In genomic region chr3:27521179-27521871, GRCh38 we compare ENCODE assay signal across 9 cellular contexts. TPM values are rescaled to one million over a fixed set of nuclear protein-coding genes. Genes with fewer than 3 reads are reported as not detected.
DNase-seq lines count a peak whose midpoint lies in the region; ATAC-seq and TF ChIP-seq lines count a peak whose summit lies in the region.
"Had no signal": no experiment of that assay in that cellular context is flagged by ENCODE, and none has a peak within 500 bp of the region (broad histone marks: within the 10 kb centered on the region; RNA-seq: fewer than 3 reads in every experiment).

No MANE protein-coding gene starts in this region.

- intact Hi-C loops in heart left ventricle (cut with DNase I), result loop anchor here in 2 of 10 donors (5.0 kb wide), 2 partner anchors 34 to 39 kb away; partner anchors contain the start of gene SLC4A7 (in 1 of the 2)

- no peaks in the 10 kb centered on the region for H3K9me3 Mint-ChIP-seq in stimulated activated effector memory CD8-positive, alpha-beta T cell treated with anti-CD3 and anti-CD28 coated beads, Interleukin-12 subunit alpha, Interleukin-12 subunit beta, amount 100 ng/mL, for 72 hours

- H3K27ac ChIP-seq in heart left ventricle, result peak overlapping the region in 11 of 12 donors; percentile 6 to 63 (median 45)

- no peak overlapping the region for H3K27ac Mint-ChIP-seq in stimulated activated effector memory CD8-positive, alpha-beta T cell treated with anti-CD3 and anti-CD28 coated beads, Interleukin-12 subunit alpha, Interleukin-12 subunit beta, amount 100 ng/mL, for 72 hours

- ATAC-seq in heart left ventricle (peak; percentile 69 to 96 (median 88)), HG03565 (IDR thresholded peaks at IDR 0.05; ENCODE audit: unreplicated experiment) (no peak), HG02970 (IDR thresholded peaks at IDR 0.05; ENCODE audit: low FRiP score, unreplicated experiment) (no peak), GM21381 (IDR thresholded peaks at IDR 0.05; ENCODE audit: unreplicated experiment) (no peak)
- ATAC-seq in stimulated activated effector memory CD8-positive, alpha-beta T cell treated with anti-CD3 and anti-CD28 coated beads, Interleukin-12 subunit alpha, Interleukin-12 subunit beta, amount 100 ng/mL, for 72 hours, result peak; percentile 87

- H3K36me3 Mint-ChIP-seq in stimulated activated effector memory CD8-positive, alpha-beta T cell treated with anti-CD3 and anti-CD28 coated beads, Interleukin-12 subunit alpha, Interleukin-12 subunit beta, amount 100 ng/mL, for 72 hours, result no peaks in the 10 kb centered on the region

- no peak for TF ChIP-seq POLR2A in heart left ventricle (IDR thresholded peaks at IDR 0.05)

- peaks cover 0 to 35% (median 12%) of the 10 kb centered on the region in 12 donors for H3K4me1 ChIP-seq in heart left ventricle

- H3K9me3 ChIP-seq in heart left ventricle, result no peaks in the 10 kb centered on the region

- 34 to 56% (median 48%) methylated on average over 5 of the region's 5 CpGs for WGBS in heart left ventricle, 4 donors

- H3K27me3 ChIP-seq in heart left ventricle, result no peaks in the 10 kb centered on the region

- no peak overlapping the region for H3K4me3 ChIP-seq in heart left ventricle
- H3K4me3 ChIP-seq: skin epidermis had no signal

- no peak for TF ChIP-seq CTCF in heart left ventricle (IDR thresholded peaks at IDR 0.05)

- no peaks in the 10 kb centered on the region for H3K36me3 ChIP-seq in heart left ventricle

- no peak overlapping the region for H3K4me3 Mint-ChIP-seq in stimulated activated effector memory CD8-positive, alpha-beta T cell treated with anti-CD3 and anti-CD28 coated beads, Interleukin-12 subunit alpha, Interleukin-12 subunit beta, amount 100 ng/mL, for 72 hours

- H3K4me1 Mint-ChIP-seq in stimulated activated effector memory CD8-positive, alpha-beta T cell treated with anti-CD3 and anti-CD28 coated beads, Interleukin-12 subunit alpha, Interleukin-12 subunit beta, amount 100 ng/mL, for 72 hours, result peaks cover 24% of the 10 kb centered on the region

- peak; percentile 28 for DNase-seq in HT-29 (ENCODE audit: low spot score)
- DNase-seq in SKM-1 (lab: John Stamatoyannopoulos, UW; ENCODE audit: unreplicated experiment), result peak; percentile 70
- peak in 3 of 5 donors; percentile 19 to 49 (median 41) for DNase-seq in heart left ventricle
- no peak for DNase-seq in stimulated activated effector memory CD8-positive, alpha-beta T cell treated with anti-CD3 and anti-CD28 coated beads, Interleukin-12 subunit alpha, Interleukin-12 subunit beta, amount 100 ng/mL, for 72 hours (ENCODE audit: low spot score in 2 of 2)
- no peak for DNase-seq in UCSD-AML1 (lab: John Stamatoyannopoulos, UW; ENCODE audit: unreplicated experiment)

RNA-seq across cellular contexts. Expression of gene SLC4A7, which starts 37.1 kb away (rescaled TPM):
- 12.7 and 19.6 TPM in 2 replicates for total RNA-seq in HT-29 (2014; rRNA removed; shearing (Covaris generic))
- 10 to 100 TPM in 8 of 9 donors, 1 to 10 TPM in 1; 8.9 to 25.4 (median 16.0) TPM for total RNA-seq in heart left ventricle
- polyA plus RNA-seq in heart left ventricle, result 1 to 10 TPM; 2.2 to 7.5 TPM

Comparison
In these comparisons a context has a peak if more than half of its experiments do, and no peak if none do; other contexts are left out.
1. DNase-seq: peak in HT-29 (single experiment), SKM-1 (single experiment) and heart left ventricle (3 of 5); none in stimulated activated effector memory CD8-positive, alpha-beta T cell treated with anti-CD3 and anti-CD28 coated beads, Interleukin-12 subunit alpha, Interleukin-12 subunit beta, amount 100 ng/mL, for 72 hours (0 of 2) and UCSD-AML1 (single experiment).
2. ATAC-seq: peak in heart left ventricle (4 of 4) and stimulated activated effector memory CD8-positive, alpha-beta T cell treated with anti-CD3 and anti-CD28 coated beads, Interleukin-12 subunit alpha, Interleukin-12 subunit beta, amount 100 ng/mL, for 72 hours (single experiment); none in HG03565 (single experiment), HG02970 (single experiment) and GM21381 (single experiment).